Comparison of ENCODE assay signal across 34 cellular contexts in genomic region chr3:11794927-11795326, GRCh38.
"Had no signal": no experiment of that assay in that cellular context is flagged by ENCODE, and none has a peak within 500 bp of the region (broad histone marks: within the 10 kb centered on the region; RNA-seq: fewer than 3 reads in every experiment).

No MANE protein-coding gene starts in this region.

- H3K4me1 ChIP-seq: adrenal gland, body of pancreas, breast epithelium, Peyer's patch had no signal

- H3K27me3 ChIP-seq: adrenal gland, body of pancreas, breast epithelium, Peyer's patch had no signal

- H3K4me3 ChIP-seq: adrenal gland, body of pancreas, breast epithelium, K562, Peyer's patch had no signal

- H3K9me3 ChIP-seq: body of pancreas had no signal

- H3K27ac ChIP-seq: adrenal gland, body of pancreas, Peyer's patch, WERI-Rb-1 had no signal

- ATAC-seq: activated CD8-positive, alpha-beta memory T cell treated with anti-CD3 and anti-CD28 coated beads, Interleukin-2, amount 10 ng/mL, durations not matched to agents 7 days and 5 days; body of pancreas; K562; PC-3; Right ventricle myocardium inferior had no signal

- H3K36me3 ChIP-seq: breast epithelium had no signal

- DNase-seq: activated CD4-positive, alpha-beta memory T cell treated with anti-CD3 and anti-CD28 coated beads, Interleukin-2, amount 10 ng/mL, durations not matched to agents 7 days and 5 days; activated CD4-positive, alpha-beta T cell treated with anti-CD3 and anti-CD28 coated beads for 1 hour; activated CD4-positive, alpha-beta T cell treated with anti-CD3 and anti-CD28 coated beads for 48 hours; activated CD4-positive, CD25-positive, alpha-beta regulatory T cell; activated CD8-positive, alpha-beta memory T cell treated with anti-CD3 and anti-CD28 coated beads for 24 hours; activated CD8-positive, alpha-beta memory T cell treated with anti-CD3 and anti-CD28 coated beads, Interleukin-2, amount 10 ng/mL, durations not matched to agents 7 days and 5 days; activated CD8-positive, alpha-beta memory T cell treated with anti-CD3 and anti-CD28 coated beads, Interleukin-2, amount 50 U/mL, for 48 hours; activated effector memory CD4-positive, alpha-beta T cell treated with anti-CD3 and anti-CD28 coated beads, Interleukin-2, amount 50 U/mL, for 16 hours; activated naive CD4-positive, alpha-beta T cell; activated naive CD4-positive, alpha-beta T cell treated with anti-CD3 and anti-CD28 coated beads, Interleukin-2, amount 50 U/mL, for 16 hours; activated naive CD8-positive, alpha-beta T cell treated with anti-CD3 and anti-CD28 coated beads, Interleukin-2, amount 10 ng/mL, durations not matched to agents 7 days and 5 days; activated T-cell treated with anti-CD3 and anti-CD28 coated beads, Interleukin-2, amount 50 U/mL, for 48 hours; adrenal gland; body of pancreas; caudate nucleus; NCI-H1092 treated with DMSO at 0.1 percent for 48 hours; NCI-H1417; NCI-H146; NCI-H187; NCI-H2029 treated with DMSO at 0.1 percent for 48 hours; NCI-H2107; NCI-H2171; NCI-H510A; NCI-H526; NCI-H748 treated with DMSO at 0.1 percent for 48 hours; NK-92 treated with Interleukin-12 subunit alpha and Interleukin-12 subunit beta, amount 100 ng/mL, for 24 hours; PC-3; Peyer's patch; RPMI8226; T1000; WERI-Rb-1 had no signal
